23 cellular contexts compared by ENCODE assay signal in genomic region chr7:67022501-67022900, GRCh38. TPM values are rescaled to one million over a fixed set of nuclear protein-coding genes. Genes with fewer than 3 reads are reported as not detected.
DNase-seq lines count a peak whose midpoint lies in the region; ATAC-seq and TF ChIP-seq lines count a peak whose summit lies in the region.
"Had no signal": no experiment of that assay in that cellular context is flagged by ENCODE, and none has a peak within 500 bp of the region (broad histone marks: within the 10 kb centered on the region; RNA-seq: fewer than 3 reads in every experiment).

No MANE protein-coding gene starts in this region.

- no peaks in the 10 kb centered on the region for H3K9me3 Mint-ChIP-seq in HFFc6
- H3K9me3 Mint-ChIP-seq: activated CD4-positive, alpha-beta T cell treated with anti-CD3 and anti-CD28 coated beads, Interleukin-2, amount 10 ng/mL, durations not matched to agents 7 days and 5 days; central memory CD8-positive, alpha-beta T cell; GM23338; IgD-negative memory B cell had no signal

- H3K27ac ChIP-seq in right cardiac atrium (ENCODE audit: low read length) (peak overlapping the region; percentile 66), substantia nigra (ENCODE audit: low read depth, low read length, poor library complexity, severe bottlenecking) (peak overlapping the region; percentile 53), lower lobe of right lung (no peak overlapping the region)
- H3K27ac ChIP-seq: pancreas had no signal

- H3K36me3 Mint-ChIP-seq in HFFc6 (ENCODE audit: low read depth): peaks cover 43% of the 10 kb centered on the region

- H3K36me3 ChIP-seq in lower lobe of right lung: peaks cover 68% of the 10 kb centered on the region

- H3K4me3 Mint-ChIP-seq in HFFc6: no peak overlapping the region
- H3K4me3 Mint-ChIP-seq: activated CD4-positive, alpha-beta T cell treated with anti-CD3 and anti-CD28 coated beads, Interleukin-2, amount 10 ng/mL, durations not matched to agents 7 days and 5 days; B cell; central memory CD8-positive, alpha-beta T cell; GM23338; IgD-negative memory B cell had no signal

- WGBS in right cardiac atrium: 61% methylated on average over 3 of the region's 3 CpGs

- H3K27ac Mint-ChIP-seq in HFFc6: peak overlapping the region; percentile 12; the same call in 1 of the 2 replicates
- H3K27ac Mint-ChIP-seq: activated CD4-positive, alpha-beta T cell treated with anti-CD3 and anti-CD28 coated beads, Interleukin-2, amount 10 ng/mL, durations not matched to agents 7 days and 5 days; B cell; GM23338; IgD-negative memory B cell had no signal

- H3K4me1 ChIP-seq in right cardiac atrium (ENCODE audit: control insufficient read depth, insufficient read depth, low read length) (no peaks in the 10 kb centered on the region), lower lobe of right lung (no peaks in the 10 kb centered on the region)
- H3K4me1 ChIP-seq: pancreas had no signal

- intact Hi-C loops in right cardiac atrium (cut with DNase I) (no loop called here), lower lobe of right lung (cut with DNase I) (no loop called here)

- peaks cover 50% of the 10 kb centered on the region for H3K4me1 Mint-ChIP-seq in HFFc6 (ENCODE audit: low read depth)
- H3K4me1 Mint-ChIP-seq: B cell; central memory CD8-positive, alpha-beta T cell; GM23338 had no signal

- no peaks in the 10 kb centered on the region for H3K27me3 Mint-ChIP-seq in HFFc6 (ENCODE audit: insufficient read depth)
- H3K27me3 Mint-ChIP-seq: activated CD4-positive, alpha-beta T cell treated with anti-CD3 and anti-CD28 coated beads, Interleukin-2, amount 10 ng/mL, durations not matched to agents 7 days and 5 days; B cell; central memory CD8-positive, alpha-beta T cell; IgD-negative memory B cell had no signal

- TF ChIP-seq CTCF in HFFc6 (IDR thresholded peaks at IDR 0.05): no peak
- TF ChIP-seq CTCF in lower lobe of right lung (IDR thresholded peaks at IDR 0.05): no peak
- no peak for TF ChIP-seq CTCF in omental fat pad (IDR thresholded peaks at IDR 0.05)

- H3K9me3 ChIP-seq in right cardiac atrium (ENCODE audit: control insufficient read depth, low read length) (no peaks in the 10 kb centered on the region), lower lobe of right lung (no peaks in the 10 kb centered on the region)
- H3K9me3 ChIP-seq: pancreas had no signal

- DNase-seq in HFFc6 (no peak), fibroblast of gingiva (ENCODE audit: low read depth) (peak; percentile 11), right cardiac atrium (no peak), substantia nigra (lab: John Stamatoyannopoulos, UW) (no peak), lower lobe of right lung (no peak), omental fat pad (ENCODE audit: low spot score) (no peak), middle frontal gyrus (ENCODE audit: extremely low spot score, low spot score) (no peak)
- DNase-seq: activated CD4-positive, alpha-beta T cell treated with anti-CD3 and anti-CD28 coated beads, Interleukin-2, amount 10 ng/mL, durations not matched to agents 7 days and 5 days; activated CD8-positive, alpha-beta memory T cell treated with anti-CD3 and anti-CD28 coated beads, Interleukin-2, amount 50 U/mL, for 4 hours; COR-L47; DND-41; NCI-H1436 treated with DMSO at 0.1 percent for 48 hours; NCI-H748 treated with DMSO at 0.1 percent for 48 hours; pancreas; SIG-M5; stimulated activated CD4-positive, alpha-beta T cell treated with anti-CD3 and anti-CD28 coated beads, Interleukin-2, amount 100 ng/mL, for 48 hours; stimulated activated naive CD8-positive, alpha-beta T cell treated with anti-CD3 and anti-CD28 coated beads, Interleukin-15, Interleukin-2, amounts not matched to agents 100 U/mL and 50 U/mL, for 24 hours; trophoblast cell had no signal

- no peak overlapping the region for H3K4me3 ChIP-seq in right cardiac atrium (ENCODE audit: low read length)
- no peak overlapping the region for H3K4me3 ChIP-seq in lower lobe of right lung
- H3K4me3 ChIP-seq: GM23338, pancreas, skin epidermis had no signal

- ATAC-seq in right cardiac atrium (peak in 1 of 2 donors; percentile 81), lower lobe of right lung (no peak), omental fat pad (ENCODE audit: low FRiP score) (no peak)
- ATAC-seq: GM23338; pancreas; stimulated activated naive CD8-positive, alpha-beta T cell treated with anti-CD3 and anti-CD28 coated beads, Interleukin-15, Interleukin-2, amounts not matched to agents 100 U/mL and 50 U/mL, for 24 hours had no signal

- H3K27me3 ChIP-seq in right cardiac atrium (ENCODE audit: control insufficient read depth, insufficient read depth) (no peaks in the 10 kb centered on the region), lower lobe of right lung (ENCODE audit: low read depth) (no peaks in the 10 kb centered on the region)
- H3K27me3 ChIP-seq: pancreas had no signal

RNA-seq across cellular contexts. Expression of gene TYW1, which starts 25.9 kb away (rescaled TPM):
- total RNA-seq in HFFc6 (2021; fragmentation: NEBNext Ultra II Directional; extraction: Animal tissue kit (Norgen Biotek cat#: 25700)): 10 to 100 TPM; 12.7 to 18.1 (median 15.3) TPM
- total RNA-seq in right cardiac atrium (10 to 100 TPM; 10.2 to 12.1 (median 11.7) TPM), lower lobe of right lung (15.4 TPM), omental fat pad (10 to 100 TPM; 19.9 to 34.5 (median 24.3) TPM)
- polyA plus RNA-seq in right cardiac atrium: 7.0 TPM

RNA-seq across cellular contexts. Expression of gene SBDS, which starts 27.1 kb away (rescaled TPM):
- total RNA-seq in HFFc6 (2021; fragmentation: NEBNext Ultra II Directional; extraction: Animal tissue kit (Norgen Biotek cat#: 25700)): 100 to 1,000 TPM; 164 to 212 (median 168) TPM
- total RNA-seq in right cardiac atrium (100 to 1,000 TPM; 170 to 237 (median 193) TPM), lower lobe of right lung (98.9 TPM), omental fat pad (100 to 1,000 TPM in 3 of 4 donors, 10 to 100 TPM in 1; 90.3 to 159 (median 146) TPM)
- 214 TPM for polyA plus RNA-seq in right cardiac atrium
